ENCODE assay signal across 8 cellular contexts in the genomic region with DNA sequence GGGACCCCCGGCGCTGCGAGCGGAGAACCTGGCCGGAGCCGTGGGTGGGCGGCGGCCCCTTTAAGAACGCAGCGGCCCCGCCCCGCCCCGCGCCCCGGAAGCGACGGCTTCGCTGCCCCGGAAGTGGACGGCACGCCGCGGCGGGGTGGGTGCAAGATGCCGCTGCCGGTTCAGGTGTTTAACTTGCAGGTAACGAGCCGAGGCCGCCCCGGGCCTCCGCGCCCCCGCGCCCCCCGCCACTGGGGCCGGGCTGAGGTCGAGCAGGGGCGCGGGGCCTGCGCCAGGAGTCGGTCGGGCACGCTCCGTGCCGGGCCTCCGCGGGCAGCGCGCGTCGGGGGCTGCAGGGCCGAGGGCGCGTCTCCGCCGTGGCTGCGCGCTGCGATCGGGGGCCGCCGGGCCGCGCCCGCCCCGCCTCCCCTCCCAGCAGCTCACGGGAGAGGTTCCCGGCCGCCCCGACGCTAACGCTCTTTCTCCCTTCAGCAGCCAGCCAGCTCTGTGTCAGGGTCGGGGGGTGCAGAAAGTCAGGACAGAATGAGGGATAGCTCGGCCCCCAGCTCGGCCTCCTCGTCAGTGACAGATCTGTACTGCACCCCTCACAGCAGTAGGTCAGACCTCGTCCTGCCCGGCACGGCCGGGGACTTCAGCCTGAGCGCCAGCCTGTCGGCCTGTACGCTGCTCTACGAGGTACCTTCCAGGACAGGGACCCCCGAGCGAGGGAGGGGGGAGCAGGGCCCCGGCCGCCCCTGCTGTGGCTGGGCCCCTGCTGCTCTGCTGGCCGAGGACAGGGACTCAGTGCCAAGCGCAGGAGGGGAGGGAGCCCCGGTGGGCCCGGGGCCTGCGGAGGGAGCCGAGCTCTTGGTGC. TPM values are rescaled to one million over a fixed set of nuclear protein-coding genes. Genes with fewer than 3 reads are reported as not detected.
A peak's percentile ranks its signal among the peaks of the same experiment; 100 is the strongest.
DNase-seq lines count a peak whose midpoint lies in the region; ATAC-seq and TF ChIP-seq lines count a peak whose summit lies in the region.

A gene (plus strand): TSS at position 123 of the 862 bp plus-strand sequence. CDS start 34 bp downstream, at position 157.
A gene with protein sequence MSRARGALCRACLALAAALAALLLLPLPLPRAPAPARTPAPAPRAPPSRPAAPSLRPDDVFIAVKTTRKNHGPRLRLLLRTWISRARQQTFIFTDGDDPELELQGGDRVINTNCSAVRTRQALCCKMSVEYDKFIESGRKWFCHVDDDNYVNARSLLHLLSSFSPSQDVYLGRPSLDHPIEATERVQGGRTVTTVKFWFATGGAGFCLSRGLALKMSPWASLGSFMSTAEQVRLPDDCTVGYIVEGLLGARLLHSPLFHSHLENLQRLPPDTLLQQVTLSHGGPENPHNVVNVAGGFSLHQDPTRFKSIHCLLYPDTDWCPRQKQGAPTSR (minus strand): TSS at position 36 of the 862 bp plus-strand sequence. CDS start 45 bp downstream, outside the sequence.

- CTCF ChIA-PET in Calu3 (lab: Charles Lee): interaction anchor here (0.7 to 1.1 kb wide), 2 partner anchors 14 to 33 kb away, joined by 3 to 4 read pairs; a partner anchor contains a TSS

- H3K9ac ChIP-seq in GM23248: peak within 1 kb of the TSS; percentile 86

- WGBS in GM23248 (ENCODE audit: low coverage in 1 of 2, low lambda C conversion rate in 2 of 2, missing lambda C conversion rate in 2 of 2), 2 experiments: 1 to 3% methylated on average over 22 to 80 of the region's 94 CpGs

- TF ChIP-seq CTCF in Calu3 (IDR thresholded peaks at IDR 0.05; ENCODE audit: unreplicated experiment): no peak

- H3K4me1 ChIP-seq in GM23248 (ENCODE audit: insufficient read depth): peaks cover 6% of the 10 kb centered on the region

- no peaks in the 10 kb centered on the region for H3K9me2 ChIP-seq in GM23248 (ENCODE audit: insufficient read depth)

- H3K9me3 ChIP-seq in GM23248 (ENCODE audit: low read depth): no peaks in the 10 kb centered on the region

- H3K27ac Mint-ChIP-seq in Calu3 (ENCODE audit: unreplicated experiment): peak within 1 kb of the TSS; percentile 60

- peaks cover 71% of the 10 kb centered on the region for H3K36me3 Mint-ChIP-seq in Calu3 (ENCODE audit: insufficient read depth, unreplicated experiment)

- DNase-seq in Calu3: peak; percentile 84
- peak; percentile 85 for DNase-seq in GM23248
- peak; percentile 45 for DNase-seq in NCI-H2107 (lab: John Stamatoyannopoulos, UW)
- peak; percentile 74 for DNase-seq in activated CD4-positive, alpha-beta T cell treated with anti-CD3 and anti-CD28 coated beads for 1 hour
- peak; percentile 64 for DNase-seq in cerebellar cortex (ENCODE audit: low spot score)
- DNase-seq in kidney tubule cell (ENCODE audit: low spot score): peak; percentile 69
- DNase-seq in stimulated activated CD4-positive, alpha-beta T cell treated with anti-CD3 and anti-CD28 coated beads, Interleukin-1b, Interleukin-23, amount 100 ng/mL, for 1 hour (ENCODE audit: low read depth in 2 of 2): peak; percentile 53 to 75

- intact Hi-C loops in Calu3 (cut with micrococcal nuclease; ENCODE audit: unreplicated experiment): no loop called here

- peaks cover 33% of the 10 kb centered on the region for H3K79me2 ChIP-seq in GM23248 (ENCODE audit: insufficient read depth)

- peak within 1 kb of the TSS; percentile 26; the same call in 1 of the 2 replicates for H3K27ac ChIP-seq in GM23248

- no peaks in the 10 kb centered on the region for H3K9me3 Mint-ChIP-seq in Calu3 (ENCODE audit: low read depth, unreplicated experiment)

- in situ Hi-C loops in GM23248 (cut with MboI): no loop called here

- H3K4me3 ChIP-seq in GM23248: peak within 1 kb of the TSS; percentile 98

- no peaks in the 10 kb centered on the region for H3K4me1 Mint-ChIP-seq in Calu3 (ENCODE audit: low read depth, unreplicated experiment)

- peak within 1 kb of the TSS; percentile 80 for H3K4me3 Mint-ChIP-seq in Calu3 (ENCODE audit: low read depth, unreplicated experiment)

- TSS peak; percentile 35 for BruUV-seq in Calu3 (replicated peaks; lab: Mats Ljungman, UMichigan)

- no peaks in the 10 kb centered on the region for H4K20me1 ChIP-seq in GM23248 (ENCODE audit: insufficient read depth)

- H3K4me2 ChIP-seq in GM23248 (ENCODE audit: unreplicated experiment): peak within 1 kb of the TSS; percentile 98

- H2AFZ ChIP-seq in GM23248: peak within 1 kb of the TSS; percentile 51

- H3K36me3 ChIP-seq in GM23248 (ENCODE audit: low read depth): no peaks in the 10 kb centered on the region

- no peaks in the 10 kb centered on the region for H3F3A ChIP-seq in GM23248 (ENCODE audit: insufficient read depth)

- ATAC-seq in HG03378 (IDR thresholded peaks at IDR 0.05; ENCODE audit: unreplicated experiment): no peak

- H3K27me3 ChIP-seq in GM23248 (replicated peaks; ENCODE audit: insufficient read depth): no peaks in the 10 kb centered on the region

- H3K27me3 Mint-ChIP-seq in Calu3 (ENCODE audit: unreplicated experiment): no peaks in the 10 kb centered on the region

RNA-seq across cellular contexts. Expression of the first gene that starts in this region (rescaled TPM):
- 114 and 115 TPM in 2 replicates for total RNA-seq in Calu3 (2022)
- total RNA-seq in GM23248 (2014; rRNA removed; shearing (Covaris generic)): 130 and 138 TPM in 2 replicates
- polyA plus RNA-seq in GM23248 (2016; fragmentation: Nextera tagmentation; extraction: Ambion mirVana): 101 and 104 TPM in 2 replicates

RNA-seq across cellular contexts. Expression of the second gene that starts in this region (rescaled TPM):
- total RNA-seq in Calu3 (2022): 26.4 and 33.5 TPM in 2 replicates
- 59.8 and 61.2 TPM in 2 replicates for total RNA-seq in GM23248 (2014; rRNA removed; shearing (Covaris generic))
- polyA plus RNA-seq in GM23248 (2016; fragmentation: Nextera tagmentation; extraction: Ambion mirVana): 10.6 and 11.8 TPM in 2 replicates
